ENCODE assay signal across 15 cellular contexts in the genomic region with DNA sequence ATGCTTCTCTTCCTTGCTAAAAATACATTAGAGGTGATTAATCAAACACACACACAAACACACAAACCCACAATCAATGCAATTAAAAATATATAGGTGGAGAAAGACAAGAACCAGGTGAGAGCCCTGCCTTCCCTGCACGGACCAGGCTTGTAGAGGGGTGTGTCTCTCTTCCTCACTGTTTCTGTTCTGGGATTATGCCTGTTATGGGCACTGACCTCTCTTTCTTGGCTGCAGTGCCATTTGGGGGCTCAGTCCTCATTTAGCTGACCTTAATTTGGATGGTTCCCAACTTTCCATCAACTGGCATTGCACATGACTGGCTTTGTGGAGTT.
DNase-seq lines count a peak whose midpoint lies in the region; ATAC-seq, FAIRE-seq and TF ChIP-seq lines count a peak whose summit lies in the region.
"Had no signal": no experiment of that assay in that cellular context is flagged by ENCODE, and none has a peak within 500 bp of the region (broad histone marks: within the 10 kb centered on the region; RNA-seq: fewer than 3 reads in every experiment).

No MANE protein-coding gene starts in this region.

- no peak for ATAC-seq in right cardiac atrium
- no peak for ATAC-seq in GM12878

- H3K4me2 ChIP-seq in GM12878 (ENCODE audit: control insufficient read depth, insufficient read depth), result no peak overlapping the region; the same call in 1 of the 2 replicates

- no peaks in the 10 kb centered on the region for H3K27me3 ChIP-seq in right cardiac atrium (ENCODE audit: control insufficient read depth, insufficient read depth)
- no peaks in the 10 kb centered on the region for H3K27me3 ChIP-seq in GM12878 (replicated peaks in 1 of 2; ENCODE audit: control insufficient read depth in 2 of 2, insufficient read depth in 2 of 2, low read length in 1 of 2)
- peaks cover 0 to 3% of the 10 kb centered on the region in 2 donors for H3K27me3 ChIP-seq in mucosa of rectum (ENCODE audit: control insufficient read depth in 2 of 2, insufficient read depth in 2 of 2, low read length in 2 of 2)
- no peaks in the 10 kb centered on the region for H3K27me3 ChIP-seq in vagina
- H3K27me3 ChIP-seq in Peyer's patch, result no peaks in the 10 kb centered on the region
- H3K27me3 ChIP-seq in tibial nerve, result no peaks in the 10 kb centered on the region
- H3K27me3 ChIP-seq: adrenal gland had no signal

- no peak for TF ChIP-seq EP300 in GM12878 (IDR thresholded peaks at IDR 0.05; ENCODE audit: borderline replicate concordance in 1 of 2, control insufficient read depth in 1 of 2, low read depth in 2 of 2, low read length in 2 of 2)
- TF ChIP-seq EP300 in tibial nerve (IDR thresholded peaks at IDR 0.05), result no peak

- RAD21 ChIA-PET in GM12878 (lab: Charles Lee; ENCODE audit: unreplicated experiment), result interaction anchor here (1.0 to 2.0 kb wide), 17 partner anchors 8 to 295 kb away, joined by 3 to 25 read pairs (median 4); partner anchors contain the start of gene SH3RF3

- POLR2A ChIA-PET in GM12878 (lab: Charles Lee), result interaction anchor here (1.1 to 1.9 kb wide), 6 partner anchors 8 to 86 kb away, joined by 3 to 8 read pairs (median 4); no protein-coding TSS in a partner anchor

- H3K36me3 ChIP-seq in GM12878 (ENCODE audit: control insufficient read depth in 2 of 2, insufficient read depth in 2 of 2, low read length in 1 of 2) (no peaks in the 10 kb centered on the region; a peak in 1 of 4 replicates), mucosa of rectum (ENCODE audit: control insufficient read depth in 2 of 2, insufficient read depth in 2 of 2, low read length in 2 of 2) (no peaks in the 10 kb centered on the region), vagina (no peaks in the 10 kb centered on the region), Peyer's patch (no peaks in the 10 kb centered on the region), tibial nerve (no peaks in the 10 kb centered on the region)
- H3K36me3 ChIP-seq: adrenal gland, spleen had no signal

- peak overlapping the region; percentile 48 for H3K27ac ChIP-seq in right cardiac atrium (ENCODE audit: low read length)
- H3K27ac ChIP-seq in GM12878 (ENCODE audit: control insufficient read depth, insufficient read depth), result peak overlapping the region; percentile 68
- peak overlapping the region; percentile 20 to 67 for H3K27ac ChIP-seq in mucosa of rectum (ENCODE audit: low read depth in 2 of 2, low read length in 2 of 2)
- H3K27ac ChIP-seq in vagina, result peak overlapping the region; percentile 32
- peak overlapping the region in 2 of 4 donors; percentile 53 to 78 for H3K27ac ChIP-seq in Peyer's patch
- peak overlapping the region in 1 of 4 donors; percentile 21 for H3K27ac ChIP-seq in tibial nerve

- in situ Hi-C loops in GM12878 (cut with MboI), result no loop called here

- no peak for TF ChIP-seq RAD21 in GM12878 (IDR thresholded peaks at IDR 0.05; ENCODE audit: insufficient read depth, low read depth, low read length)

- no peak overlapping the region for H2AFZ ChIP-seq in GM12878 (ENCODE audit: control insufficient read depth, low read depth, low read length)

- TF ChIP-seq POLR2A in GM12878 (IDR thresholded peaks at IDR 0.05; ENCODE audit: low read depth, low read length) (no peak), vagina (IDR thresholded peaks at IDR 0.05) (no peak), Peyer's patch (IDR thresholded peaks at IDR 0.05) (no peak), tibial nerve (IDR thresholded peaks at IDR 0.05) (no peak)

- H3K4me3 ChIP-seq in right cardiac atrium (ENCODE audit: low read length) (no peak overlapping the region), GM12878 (no peak overlapping the region), mucosa of rectum (ENCODE audit: low read length in 2 of 2) (peak overlapping the region in 1 of 2 donors; percentile 17), vagina (no peak overlapping the region), Peyer's patch (no peak overlapping the region), tibial nerve (no peak overlapping the region)
- H3K4me3 ChIP-seq: adrenal gland, spleen had no signal

- 52% methylated on average over 1 of the region's 1 CpG for WGBS in right cardiac atrium
- WGBS in GM12878 (ENCODE audit: insufficient coverage, insufficient replicate concordance, low lambda C conversion rate, missing lambda C conversion rate), result 0% methylated on average over 1 of the region's 1 CpG
- WGBS in tibial nerve, 2 donors, result 14 to 26% methylated on average over 1 of the region's 1 CpG

- DNase-seq in right cardiac atrium (no peak), cardiac septum (ENCODE audit: low spot score) (no peak), GM12878 (ENCODE audit: low read depth, low spot score) (no peak), vagina (ENCODE audit: extremely low spot score in 2 of 2) (no peak), Peyer's patch (no peak), tibial nerve (ENCODE audit: low spot score in 2 of 2) (no peak)
- no peak for DNase-seq in activated T-cell treated with anti-CD3 and anti-CD28 coated beads, Interleukin-2, amount 50 U/mL, for 1 hour
- DNase-seq: activated CD4-positive, CD25-positive, alpha-beta regulatory T cell; cortex of kidney; glutamatergic neuron; KBM-7; spleen had no signal

- intact Hi-C loops in right cardiac atrium (cut with DNase I) (no loop called here), cardiac septum (cut with DNase I) (no loop called here), GM12878 (cut with micrococcal nuclease; ENCODE audit: unreplicated experiment) (loop anchor here (1.0 to 10.0 kb wide), 3 partner anchors 36 to 116 kb away; partner anchors contain the start of gene SH3RF3), vagina (cut with DNase I) (no loop called here)

- CTCF ChIA-PET in GM12878 (lab: Yijun Ruan, JAX), result interaction anchor here (1.1 to 2.3 kb wide), 8 partner anchors 8 to 117 kb away, joined by 3 to 11 read pairs (median 5); no protein-coding TSS in a partner anchor

- H4K20me1 ChIP-seq in GM12878 (ENCODE audit: control insufficient read depth, insufficient read depth), result no peaks in the 10 kb centered on the region

- TF ChIP-seq CTCF in GM12878 (IDR thresholded peaks at IDR 0.05 in 2 of 3, conservative IDR thresholded peaks at IDR 0.05 in 1 of 3; ENCODE audit: control insufficient read depth in 2 of 3, extremely low read depth in 1 of 3, insufficient read depth in 1 of 3, low read depth in 3 of 3, low read length in 3 of 3), result no peak
- no peak for TF ChIP-seq CTCF in vagina (IDR thresholded peaks at IDR 0.05)
- no peak for TF ChIP-seq CTCF in Peyer's patch (IDR thresholded peaks at IDR 0.05)
- TF ChIP-seq CTCF in tibial nerve (IDR thresholded peaks at IDR 0.05), result no peak

- no TSS peak for BruUV-seq in GM12878 (replicated peaks; lab: Mats Ljungman, UMichigan)

- SMC1A ChIA-PET in GM12878 (lab: Charles Lee; ENCODE audit: uncharacterized antibody, unreplicated experiment), result interaction anchor here (1.0 to 3.2 kb wide), 11 partner anchors 8 to 296 kb away, joined by 3 to 41 read pairs (median 6); no protein-coding TSS in a partner anchor

- peaks cover 17% of the 10 kb centered on the region for H3K4me1 ChIP-seq in right cardiac atrium (ENCODE audit: control insufficient read depth, insufficient read depth, low read length)
- peaks cover 31% of the 10 kb centered on the region for H3K4me1 ChIP-seq in GM12878 (ENCODE audit: control insufficient read depth, insufficient read depth, low read length)
- peaks cover 14 to 17% of the 10 kb centered on the region in 2 donors for H3K4me1 ChIP-seq in mucosa of rectum (ENCODE audit: control insufficient read depth in 2 of 2, insufficient read depth in 2 of 2, low read length in 2 of 2)
- H3K4me1 ChIP-seq in vagina, result peaks cover 30% of the 10 kb centered on the region
- peaks cover 0 to 18% (median 2%) of the 10 kb centered on the region in 4 donors for H3K4me1 ChIP-seq in Peyer's patch
- H3K4me1 ChIP-seq in tibial nerve, result peaks cover 0 to 32% (median 24%) of the 10 kb centered on the region in 4 donors

- H3K9me3 ChIP-seq in right cardiac atrium (ENCODE audit: control insufficient read depth, low read length), result no peaks in the 10 kb centered on the region
- H3K9me3 ChIP-seq in GM12878 (replicated peaks; ENCODE audit: control insufficient read depth, insufficient read depth, low read length), result no peaks in the 10 kb centered on the region
- no peaks in the 10 kb centered on the region for H3K9me3 ChIP-seq in mucosa of rectum (ENCODE audit: control insufficient read depth in 2 of 2, low read length in 2 of 2)
- H3K9me3 ChIP-seq in vagina, result no peaks in the 10 kb centered on the region
- no peaks in the 10 kb centered on the region for H3K9me3 ChIP-seq in Peyer's patch
- H3K9me3 ChIP-seq in tibial nerve, result no peaks in the 10 kb centered on the region
- H3K9me3 ChIP-seq: adrenal gland, spleen had no signal

- H3K9ac ChIP-seq in GM12878 (ENCODE audit: control insufficient read depth, insufficient read depth, low read length) (no peak overlapping the region), mucosa of rectum (ENCODE audit: low read depth in 1 of 2, low read length in 2 of 2) (no peak overlapping the region)

- no peak for FAIRE-seq in GM12878 (lab: Jason Lieb, UNC)
- FAIRE-seq: islet of Langerhans had no signal

- H3K79me2 ChIP-seq in GM12878 (ENCODE audit: control insufficient read depth, insufficient read depth, low read length), result no peaks in the 10 kb centered on the region

TF ChIP-seq in GM12878, 131 proteins besides CTCF, POLR2A, EP300 and RAD21 (continues in another document):
- TF ChIP-seq SUPT20H (IDR thresholded peaks at IDR 0.05; ENCODE audit: borderline replicate concordance, control insufficient read depth, low read depth, low read length) (no peak), ATF7 (IDR thresholded peaks at IDR 0.05; ENCODE audit: low read depth) (0 out of 2 replicates have a peak, but pooled peaks have one; percentile 39), SMARCA5 (IDR thresholded peaks at IDR 0.05) (0 out of 2 replicates have a peak, but pooled peaks have one; percentile 74), TCF7 (IDR thresholded peaks at IDR 0.05; ENCODE audit: borderline replicate concordance) (no peak), TCF3 (IDR thresholded peaks at IDR 0.05; ENCODE audit: borderline replicate concordance, insufficient read depth, low read depth, low read length) (no peak), MEF2B (IDR thresholded peaks at IDR 0.05; ENCODE audit: partially characterized antibody, poor library complexity, severe bottlenecking) (peak; percentile 15), STAT3 (IDR thresholded peaks at IDR 0.05; ENCODE audit: low read depth, low read length) (no peak), NFIC (IDR thresholded peaks at IDR 0.05; ENCODE audit: low read depth, low read length) (no peak), SIN3A (IDR thresholded peaks at IDR 0.05; ENCODE audit: low read depth, low read length) (no peak)
